Comparison of ENCODE assay signal across 8 cellular contexts in the genomic region with DNA sequence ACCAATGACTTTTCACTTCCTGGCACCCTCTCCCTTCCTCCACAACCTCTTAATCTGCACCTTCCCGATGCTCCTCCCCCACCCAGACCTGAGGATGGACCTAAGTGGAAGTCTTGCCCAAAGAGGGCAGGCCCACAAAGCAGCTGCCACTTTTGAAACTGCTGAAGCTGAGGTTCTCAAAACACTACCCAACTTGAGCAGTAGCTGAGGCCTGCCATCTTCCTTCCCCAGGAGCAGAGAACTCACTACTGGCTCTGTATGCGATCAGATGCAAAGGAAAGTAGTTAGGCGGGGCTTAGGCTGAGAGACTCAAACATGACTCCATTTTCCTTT. TPM values are rescaled to one million over a fixed set of nuclear protein-coding genes. Genes with fewer than 3 reads are reported as not detected.
DNase-seq lines count a peak whose midpoint lies in the region; ATAC-seq and TF ChIP-seq lines count a peak whose summit lies in the region.

No MANE protein-coding gene starts in this region.

- intact Hi-C loops in A673 (cut with micrococcal nuclease; ENCODE audit: unreplicated experiment): no loop called here

- no TSS peak for BruUV-seq in A673 (replicated peaks; lab: Mats Ljungman, UMichigan)

- peaks cover 7% of the 10 kb centered on the region for H3K36me3 ChIP-seq in A673 (ENCODE audit: insufficient read depth, low read length, poor library complexity, severe bottlenecking)
- peaks cover 5% of the 10 kb centered on the region for H3K36me3 ChIP-seq in H7 (replicated peaks; ENCODE audit: control insufficient read depth, insufficient read depth, low read length)
- peaks cover 12% of the 10 kb centered on the region for H3K36me3 ChIP-seq in adipocyte (ENCODE audit: control insufficient read depth, insufficient read depth, low read length, severe bottlenecking)
- H3K36me3 ChIP-seq in lung (ENCODE audit: control insufficient read depth in 2 of 2, insufficient read depth in 2 of 2, low read length in 2 of 2): peaks cover 0 to 4% of the 10 kb centered on the region in 2 donors

- H3K9ac ChIP-seq in adipocyte (ENCODE audit: low read length): peak overlapping the region; percentile 98

- ATAC-seq in lung (ENCODE audit: insufficient read depth, low FRiP score) (no peak), esophagus mucosa (no peak), GM18868 (IDR thresholded peaks at IDR 0.05; ENCODE audit: unreplicated experiment) (no peak), GM21723 (IDR thresholded peaks at IDR 0.05; ENCODE audit: unreplicated experiment) (no peak)

- POLR2A ChIA-PET in A673 (lab: Charles Lee; ENCODE audit: low non-redundant PET): no interaction called here

- H3K4me3 ChIP-seq in A673 (ENCODE audit: low read depth, low read length, poor library complexity, severe bottlenecking): peak overlapping the region; percentile 90
- H3K4me3 ChIP-seq in H7 (ENCODE audit: insufficient read depth, low read depth, low read length): no peak overlapping the region
- peak overlapping the region; percentile 100 for H3K4me3 ChIP-seq in adipocyte (ENCODE audit: low read length)
- peak overlapping the region; percentile 85 for H3K4me3 ChIP-seq in lung

- CTCF ChIA-PET in A673 (lab: Charles Lee): no interaction called here

- DNase-seq in A673 (ENCODE audit: low spot score) (no peak), H7 (peak; percentile 33), adipocyte (ENCODE audit: low read depth) (no peak), lung (ENCODE audit: low spot score) (no peak), HuH-7.5 (ENCODE audit: low spot score) (no peak)

- H3K27ac ChIP-seq in A673 (ENCODE audit: low read depth, low read length, poor library complexity, severe bottlenecking): peak overlapping the region; percentile 86
- H3K27ac ChIP-seq in lung (ENCODE audit: low read depth in 1 of 2, low read length in 1 of 2): peak overlapping the region in 1 of 2 donors; percentile 23

- H3K27me3 ChIP-seq in A673 (replicated peaks; ENCODE audit: insufficient read depth, low read depth, low read length, poor library complexity): no peaks in the 10 kb centered on the region
- no peaks in the 10 kb centered on the region for H3K27me3 ChIP-seq in H7 (ENCODE audit: control insufficient read depth, insufficient read depth, low read length)
- no peaks in the 10 kb centered on the region for H3K27me3 ChIP-seq in adipocyte (replicated peaks; ENCODE audit: control insufficient read depth, insufficient read depth, low read length)
- H3K27me3 ChIP-seq in lung (ENCODE audit: control insufficient read depth, insufficient read depth): no peaks in the 10 kb centered on the region

- no peak for TF ChIP-seq CTCF in A673 (conservative IDR thresholded peaks at IDR 0.05; ENCODE audit: low read depth, low read length)
- no peak for TF ChIP-seq CTCF in lung (IDR thresholded peaks at IDR 0.05; ENCODE audit: control extremely low read depth, extremely low read depth)

- H3K4me1 ChIP-seq in A673 (ENCODE audit: insufficient read depth, low read length, poor library complexity, severe bottlenecking) (peaks cover 13% of the 10 kb centered on the region), adipocyte (ENCODE audit: control insufficient read depth, insufficient read depth, low read length) (peaks cover 23% of the 10 kb centered on the region), lung (ENCODE audit: control insufficient read depth in 2 of 2, insufficient read depth in 2 of 2, low read length in 2 of 2) (peaks cover 11 to 18% of the 10 kb centered on the region in 2 donors)

- 58 to 69% methylated on average over 3 of the region's 3 CpGs for WGBS in lung, 2 donors

- H3K9me3 ChIP-seq in A673 (ENCODE audit: low read depth, low read length, poor library complexity, severe bottlenecking): no peaks in the 10 kb centered on the region
- H3K9me3 ChIP-seq in adipocyte (ENCODE audit: control insufficient read depth, low read length): no peaks in the 10 kb centered on the region
- no peaks in the 10 kb centered on the region for H3K9me3 ChIP-seq in lung (ENCODE audit: control insufficient read depth in 2 of 2, insufficient read depth in 1 of 2, low read length in 1 of 2)

RNA-seq across cellular contexts. Expression of a gene that starts 1.5 kb away (rescaled TPM):
- total RNA-seq in A673 (2021): 182 and 196 TPM in 2 replicates
- total RNA-seq in H7 (2014; rRNA removed; shearing (Covaris generic)): 63.9 and 65.0 TPM in 2 replicates
- 100 to 1,000 TPM in 1 of 2 donors, 10 to 100 TPM in 1; 53.5 to 237 TPM for total RNA-seq in lung
- polyA plus RNA-seq in lung: 100 to 1,000 TPM; 173 to 249 TPM
- 232 TPM for total RNA-seq in esophagus mucosa

RNA-seq across cellular contexts. Expression of a gene that starts 40.7 kb away (rescaled TPM):
- not detected in 2 replicates for total RNA-seq in A673 (2021)
- not detected in 2 replicates for total RNA-seq in H7 (2014; rRNA removed; shearing (Covaris generic))
- total RNA-seq in lung: 1 to 10 TPM; 1.7 to 7.1 TPM
- 1 to 10 TPM; 1.3 to 1.7 TPM for polyA plus RNA-seq in lung
- 0.20 TPM for total RNA-seq in esophagus mucosa

RNA-seq across cellular contexts. Expression of a gene that starts 40.8 kb away (rescaled TPM):
- not detected in 2 replicates for total RNA-seq in A673 (2021)
- total RNA-seq in H7 (2014; rRNA removed; shearing (Covaris generic)): not detected in 2 replicates
- not detected for total RNA-seq in lung
- polyA plus RNA-seq in lung: under 1 TPM in 1 of 2 donors, not detected in 1; 0.18 TPM
- not detected for total RNA-seq in esophagus mucosa
